Comparison of ENCODE assay signal across 1 cellular context in the genomic region with DNA sequence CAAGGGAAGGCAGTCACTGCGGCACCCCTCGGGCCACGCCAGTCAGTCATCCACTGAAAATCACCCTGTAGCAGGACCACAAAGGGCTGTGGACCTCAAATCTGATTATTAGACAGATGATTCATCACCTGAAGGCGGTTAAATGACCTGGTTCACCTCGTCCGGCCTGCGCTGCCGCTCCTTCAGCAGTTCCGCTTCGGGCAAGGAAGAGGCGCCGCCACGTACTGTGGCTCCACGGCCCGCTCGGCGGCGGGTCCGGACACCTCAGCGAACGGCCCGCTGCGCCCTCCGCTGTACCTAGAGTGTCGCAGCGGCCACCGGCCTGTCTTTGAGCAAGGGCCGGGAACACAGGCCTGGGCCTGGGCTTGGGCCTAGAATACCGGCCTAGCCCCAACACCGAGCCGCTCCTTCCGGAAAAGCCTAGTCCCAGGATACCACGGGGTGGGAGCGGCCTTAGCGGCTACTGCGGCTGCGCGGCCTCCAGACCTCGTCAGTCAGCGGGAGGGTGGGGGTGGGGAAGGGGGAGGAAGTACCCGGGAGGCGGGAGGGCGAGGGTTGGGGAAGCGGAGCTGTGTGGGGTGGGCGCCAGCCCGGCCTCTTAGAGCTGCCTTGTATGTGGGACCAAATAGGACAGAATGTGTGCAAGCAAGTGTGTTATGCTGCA.
TF ChIP-seq lines count a peak whose summit lies in the region.

A gene with protein sequence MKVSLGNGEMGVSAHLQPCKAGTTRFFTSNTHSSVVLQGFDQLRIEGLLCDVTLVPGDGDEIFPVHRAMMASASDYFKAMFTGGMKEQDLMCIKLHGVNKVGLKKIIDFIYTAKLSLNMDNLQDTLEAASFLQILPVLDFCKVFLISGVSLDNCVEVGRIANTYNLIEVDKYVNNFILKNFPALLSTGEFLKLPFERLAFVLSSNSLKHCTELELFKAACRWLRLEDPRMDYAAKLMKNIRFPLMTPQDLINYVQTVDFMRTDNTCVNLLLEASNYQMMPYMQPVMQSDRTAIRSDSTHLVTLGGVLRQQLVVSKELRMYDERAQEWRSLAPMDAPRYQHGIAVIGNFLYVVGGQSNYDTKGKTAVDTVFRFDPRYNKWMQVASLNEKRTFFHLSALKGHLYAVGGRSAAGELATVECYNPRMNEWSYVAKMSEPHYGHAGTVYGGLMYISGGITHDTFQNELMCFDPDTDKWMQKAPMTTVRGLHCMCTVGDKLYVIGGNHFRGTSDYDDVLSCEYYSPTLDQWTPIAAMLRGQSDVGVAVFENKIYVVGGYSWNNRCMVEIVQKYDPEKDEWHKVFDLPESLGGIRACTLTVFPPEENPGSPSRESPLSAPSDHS (minus strand): TSS at position 436 of the 664 bp plus-strand sequence. CDS start 545 bp downstream, outside the sequence.

TF ChIP-seq in HEK293, 187 proteins besides CTCF, POLR2A, EP300 and RAD21 (continued from another document and continues in another):
- TF ChIP-seq ZNF416 (tag by site-specific recombination; IDR thresholded peaks at IDR 0.05) (no peak), ZFP37 (tag by site-specific recombination; IDR thresholded peaks at IDR 0.05) (peak; percentile 91), OVOL3 (tag by site-specific recombination; IDR thresholded peaks at IDR 0.05) (peak; percentile 76), ZNF76 (tag by site-specific recombination; IDR thresholded peaks at IDR 0.05; ENCODE audit: borderline replicate concordance, low read depth) (peak; percentile 79), ZNF211 (tag by site-specific recombination; IDR thresholded peaks at IDR 0.05; ENCODE audit: low read depth) (no peak), KLF9 (tag by site-specific recombination; IDR thresholded peaks at IDR 0.05; ENCODE audit: low read depth) (no peak), ZNF423 (tag by site-specific recombination; IDR thresholded peaks at IDR 0.05) (no peak), ZNF843 (tag by site-specific recombination; IDR thresholded peaks at IDR 0.05) (no peak), ZBTB17 (tag by site-specific recombination; IDR thresholded peaks at IDR 0.05) (peak; percentile 47; the same call in 1 of the 2 replicates), ZNF138 (tag by site-specific recombination; IDR thresholded peaks at IDR 0.05; ENCODE audit: borderline replicate concordance) (no peak), ZBTB48 (tag by site-specific recombination; IDR thresholded peaks at IDR 0.05) (no peak), TRIM28 (IDR thresholded peaks at IDR 0.05; ENCODE audit: borderline replicate concordance, low read length) (no peak), GFI1B (tag by site-specific recombination; IDR thresholded peaks at IDR 0.05) (no peak), KLF7 (tag by site-specific recombination; IDR thresholded peaks at IDR 0.05; ENCODE audit: borderline replicate concordance) (peak; percentile 68; the same call in 1 of the 2 replicates), SP7 (tag by site-specific recombination; IDR thresholded peaks at IDR 0.05) (peak; percentile 25; the same call in 1 of the 2 replicates), ZNF324 (tag by site-specific recombination; IDR thresholded peaks at IDR 0.05) (peak; percentile 45; the same call in 1 of the 2 replicates), ZNF555 (tag by site-specific recombination; conservative IDR thresholded peaks at IDR 0.05) (no peak), ZNF544 (tag by site-specific recombination; IDR thresholded peaks at IDR 0.05) (no peak), ZSCAN30 (tag by site-specific recombination; IDR thresholded peaks at IDR 0.05) (no peak; the same call in none of the 2 replicates), ZNF837 (tag by site-specific recombination; IDR thresholded peaks at IDR 0.05) (no peak), ZNF792 (tag by site-specific recombination; IDR thresholded peaks at IDR 0.05) (no peak), ZNF366 (tag by site-specific recombination; conservative IDR thresholded peaks at IDR 0.05) (no peak), ZNF660 (tag by site-specific recombination; IDR thresholded peaks at IDR 0.05) (0 out of 2 replicates have a peak, but pooled peaks have one; percentile 21), ZNF214 (tag by site-specific recombination; IDR thresholded peaks at IDR 0.05; ENCODE audit: borderline replicate concordance) (no peak), GLIS1 (tag by site-specific recombination; IDR thresholded peaks at IDR 0.05) (no peak; the same call in 1 of the 2 replicates), KLF1 (tag by site-specific recombination; IDR thresholded peaks at IDR 0.05) (no peak), ZNF629 (tag by site-specific recombination; IDR thresholded peaks at IDR 0.05) (no peak), ZNF16 (tag by site-specific recombination; IDR thresholded peaks at IDR 0.05; ENCODE audit: low read depth) (no peak), OSR2 (tag by site-specific recombination; IDR thresholded peaks at IDR 0.05) (no peak), ZNF600 (tag by site-specific recombination; IDR thresholded peaks at IDR 0.05) (peak; percentile 72; the same call in 1 of the 2 replicates), ZNF341 (tag by site-specific recombination; IDR thresholded peaks at IDR 0.05; ENCODE audit: low read depth) (peak; percentile 47), MEIS1 (CRISPR knock-in tag; IDR thresholded peaks at IDR 0.05; ENCODE audit: borderline replicate concordance) (no peak), ZNF514 (tag by site-specific recombination; IDR thresholded peaks at IDR 0.05) (no peak), ZNF768 (tag by site-specific recombination; IDR thresholded peaks at IDR 0.05) (no peak), ZNF24 (tag by site-specific recombination; IDR thresholded peaks at IDR 0.05) (no peak)
- TF ChIP-seq, protein P1, sequence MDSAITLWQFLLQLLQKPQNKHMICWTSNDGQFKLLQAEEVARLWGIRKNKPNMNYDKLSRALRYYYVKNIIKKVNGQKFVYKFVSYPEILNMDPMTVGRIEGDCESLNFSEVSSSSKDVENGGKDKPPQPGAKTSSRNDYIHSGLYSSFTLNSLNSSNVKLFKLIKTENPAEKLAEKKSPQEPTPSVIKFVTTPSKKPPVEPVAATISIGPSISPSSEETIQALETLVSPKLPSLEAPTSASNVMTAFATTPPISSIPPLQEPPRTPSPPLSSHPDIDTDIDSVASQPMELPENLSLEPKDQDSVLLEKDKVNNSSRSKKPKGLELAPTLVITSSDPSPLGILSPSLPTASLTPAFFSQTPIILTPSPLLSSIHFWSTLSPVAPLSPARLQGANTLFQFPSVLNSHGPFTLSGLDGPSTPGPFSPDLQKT (IDR thresholded peaks at IDR 0.05; ENCODE audit: borderline replicate concordance, low read depth, low read length), result no peak
- TF ChIP-seq, protein P2, sequence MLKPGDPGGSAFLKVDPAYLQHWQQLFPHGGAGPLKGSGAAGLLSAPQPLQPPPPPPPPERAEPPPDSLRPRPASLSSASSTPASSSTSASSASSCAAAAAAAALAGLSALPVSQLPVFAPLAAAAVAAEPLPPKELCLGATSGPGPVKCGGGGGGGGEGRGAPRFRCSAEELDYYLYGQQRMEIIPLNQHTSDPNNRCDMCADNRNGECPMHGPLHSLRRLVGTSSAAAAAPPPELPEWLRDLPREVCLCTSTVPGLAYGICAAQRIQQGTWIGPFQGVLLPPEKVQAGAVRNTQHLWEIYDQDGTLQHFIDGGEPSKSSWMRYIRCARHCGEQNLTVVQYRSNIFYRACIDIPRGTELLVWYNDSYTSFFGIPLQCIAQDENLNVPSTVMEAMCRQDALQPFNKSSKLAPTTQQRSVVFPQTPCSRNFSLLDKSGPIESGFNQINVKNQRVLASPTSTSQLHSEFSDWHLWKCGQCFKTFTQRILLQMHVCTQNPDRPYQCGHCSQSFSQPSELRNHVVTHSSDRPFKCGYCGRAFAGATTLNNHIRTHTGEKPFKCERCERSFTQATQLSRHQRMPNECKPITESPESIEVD (tag by site-specific recombination; IDR thresholded peaks at IDR 0.05), result no peak
- TF ChIP-seq, protein P3, sequence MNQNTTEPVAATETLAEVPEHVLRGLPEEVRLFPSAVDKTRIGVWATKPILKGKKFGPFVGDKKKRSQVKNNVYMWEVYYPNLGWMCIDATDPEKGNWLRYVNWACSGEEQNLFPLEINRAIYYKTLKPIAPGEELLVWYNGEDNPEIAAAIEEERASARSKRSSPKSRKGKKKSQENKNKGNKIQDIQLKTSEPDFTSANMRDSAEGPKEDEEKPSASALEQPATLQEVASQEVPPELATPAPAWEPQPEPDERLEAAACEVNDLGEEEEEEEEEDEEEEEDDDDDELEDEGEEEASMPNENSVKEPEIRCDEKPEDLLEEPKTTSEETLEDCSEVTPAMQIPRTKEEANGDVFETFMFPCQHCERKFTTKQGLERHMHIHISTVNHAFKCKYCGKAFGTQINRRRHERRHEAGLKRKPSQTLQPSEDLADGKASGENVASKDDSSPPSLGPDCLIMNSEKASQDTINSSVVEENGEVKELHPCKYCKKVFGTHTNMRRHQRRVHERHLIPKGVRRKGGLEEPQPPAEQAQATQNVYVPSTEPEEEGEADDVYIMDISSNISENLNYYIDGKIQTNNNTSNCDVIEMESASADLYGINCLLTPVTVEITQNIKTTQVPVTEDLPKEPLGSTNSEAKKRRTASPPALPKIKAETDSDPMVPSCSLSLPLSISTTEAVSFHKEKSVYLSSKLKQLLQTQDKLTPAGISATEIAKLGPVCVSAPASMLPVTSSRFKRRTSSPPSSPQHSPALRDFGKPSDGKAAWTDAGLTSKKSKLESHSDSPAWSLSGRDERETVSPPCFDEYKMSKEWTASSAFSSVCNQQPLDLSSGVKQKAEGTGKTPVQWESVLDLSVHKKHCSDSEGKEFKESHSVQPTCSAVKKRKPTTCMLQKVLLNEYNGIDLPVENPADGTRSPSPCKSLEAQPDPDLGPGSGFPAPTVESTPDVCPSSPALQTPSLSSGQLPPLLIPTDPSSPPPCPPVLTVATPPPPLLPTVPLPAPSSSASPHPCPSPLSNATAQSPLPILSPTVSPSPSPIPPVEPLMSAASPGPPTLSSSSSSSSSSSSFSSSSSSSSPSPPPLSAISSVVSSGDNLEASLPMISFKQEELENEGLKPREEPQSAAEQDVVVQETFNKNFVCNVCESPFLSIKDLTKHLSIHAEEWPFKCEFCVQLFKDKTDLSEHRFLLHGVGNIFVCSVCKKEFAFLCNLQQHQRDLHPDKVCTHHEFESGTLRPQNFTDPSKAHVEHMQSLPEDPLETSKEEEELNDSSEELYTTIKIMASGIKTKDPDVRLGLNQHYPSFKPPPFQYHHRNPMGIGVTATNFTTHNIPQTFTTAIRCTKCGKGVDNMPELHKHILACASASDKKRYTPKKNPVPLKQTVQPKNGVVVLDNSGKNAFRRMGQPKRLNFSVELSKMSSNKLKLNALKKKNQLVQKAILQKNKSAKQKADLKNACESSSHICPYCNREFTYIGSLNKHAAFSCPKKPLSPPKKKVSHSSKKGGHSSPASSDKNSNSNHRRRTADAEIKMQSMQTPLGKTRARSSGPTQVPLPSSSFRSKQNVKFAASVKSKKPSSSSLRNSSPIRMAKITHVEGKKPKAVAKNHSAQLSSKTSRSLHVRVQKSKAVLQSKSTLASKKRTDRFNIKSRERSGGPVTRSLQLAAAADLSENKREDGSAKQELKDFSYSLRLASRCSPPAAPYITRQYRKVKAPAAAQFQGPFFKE (tag by site-specific recombination; IDR thresholded peaks at IDR 0.05; ENCODE audit: borderline replicate concordance), result no peak
- TF ChIP-seq, protein P4, sequence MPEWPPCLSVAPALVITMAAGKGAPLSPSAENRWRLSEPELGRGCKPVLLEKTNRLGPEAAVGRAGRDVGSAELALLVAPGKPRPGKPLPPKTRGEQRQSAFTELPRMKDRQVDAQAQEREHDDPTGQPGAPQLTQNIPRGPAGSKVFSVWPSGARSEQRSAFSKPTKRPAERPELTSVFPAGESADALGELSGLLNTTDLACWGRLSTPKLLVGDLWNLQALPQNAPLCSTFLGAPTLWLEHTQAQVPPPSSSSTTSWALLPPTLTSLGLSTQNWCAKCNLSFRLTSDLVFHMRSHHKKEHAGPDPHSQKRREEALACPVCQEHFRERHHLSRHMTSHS (tag by site-specific recombination; IDR thresholded peaks at IDR 0.05), result no peak
- TF ChIP-seq, protein P5, sequence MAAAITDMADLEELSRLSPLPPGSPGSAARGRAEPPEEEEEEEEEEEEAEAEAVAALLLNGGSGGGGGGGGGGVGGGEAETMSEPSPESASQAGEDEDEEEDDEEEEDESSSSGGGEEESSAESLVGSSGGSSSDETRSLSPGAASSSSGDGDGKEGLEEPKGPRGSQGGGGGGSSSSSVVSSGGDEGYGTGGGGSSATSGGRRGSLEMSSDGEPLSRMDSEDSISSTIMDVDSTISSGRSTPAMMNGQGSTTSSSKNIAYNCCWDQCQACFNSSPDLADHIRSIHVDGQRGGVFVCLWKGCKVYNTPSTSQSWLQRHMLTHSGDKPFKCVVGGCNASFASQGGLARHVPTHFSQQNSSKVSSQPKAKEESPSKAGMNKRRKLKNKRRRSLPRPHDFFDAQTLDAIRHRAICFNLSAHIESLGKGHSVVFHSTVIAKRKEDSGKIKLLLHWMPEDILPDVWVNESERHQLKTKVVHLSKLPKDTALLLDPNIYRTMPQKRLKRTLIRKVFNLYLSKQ (tag by site-specific recombination; IDR thresholded peaks at IDR 0.05; ENCODE audit: borderline replicate concordance), result no peak
- TF ChIP-seq, protein P6, sequence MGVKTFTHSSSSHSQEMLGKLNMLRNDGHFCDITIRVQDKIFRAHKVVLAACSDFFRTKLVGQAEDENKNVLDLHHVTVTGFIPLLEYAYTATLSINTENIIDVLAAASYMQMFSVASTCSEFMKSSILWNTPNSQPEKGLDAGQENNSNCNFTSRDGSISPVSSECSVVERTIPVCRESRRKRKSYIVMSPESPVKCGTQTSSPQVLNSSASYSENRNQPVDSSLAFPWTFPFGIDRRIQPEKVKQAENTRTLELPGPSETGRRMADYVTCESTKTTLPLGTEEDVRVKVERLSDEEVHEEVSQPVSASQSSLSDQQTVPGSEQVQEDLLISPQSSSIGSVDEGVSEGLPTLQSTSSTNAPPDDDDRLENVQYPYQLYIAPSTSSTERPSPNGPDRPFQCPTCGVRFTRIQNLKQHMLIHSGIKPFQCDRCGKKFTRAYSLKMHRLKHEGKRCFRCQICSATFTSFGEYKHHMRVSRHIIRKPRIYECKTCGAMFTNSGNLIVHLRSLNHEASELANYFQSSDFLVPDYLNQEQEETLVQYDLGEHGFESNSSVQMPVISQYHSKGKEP (tag by site-specific recombination; IDR thresholded peaks at IDR 0.05), result no peak
- TF ChIP-seq, protein P7, sequence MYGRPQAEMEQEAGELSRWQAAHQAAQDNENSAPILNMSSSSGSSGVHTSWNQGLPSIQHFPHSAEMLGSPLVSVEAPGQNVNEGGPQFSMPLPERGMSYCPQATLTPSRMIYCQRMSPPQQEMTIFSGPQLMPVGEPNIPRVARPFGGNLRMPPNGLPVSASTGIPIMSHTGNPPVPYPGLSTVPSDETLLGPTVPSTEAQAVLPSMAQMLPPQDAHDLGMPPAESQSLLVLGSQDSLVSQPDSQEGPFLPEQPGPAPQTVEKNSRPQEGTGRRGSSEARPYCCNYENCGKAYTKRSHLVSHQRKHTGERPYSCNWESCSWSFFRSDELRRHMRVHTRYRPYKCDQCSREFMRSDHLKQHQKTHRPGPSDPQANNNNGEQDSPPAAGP (tag by site-specific recombination; IDR thresholded peaks at IDR 0.05), result 0 out of 2 replicates have a peak, but pooled peaks have one; percentile 46
- TF ChIP-seq, protein P8, sequence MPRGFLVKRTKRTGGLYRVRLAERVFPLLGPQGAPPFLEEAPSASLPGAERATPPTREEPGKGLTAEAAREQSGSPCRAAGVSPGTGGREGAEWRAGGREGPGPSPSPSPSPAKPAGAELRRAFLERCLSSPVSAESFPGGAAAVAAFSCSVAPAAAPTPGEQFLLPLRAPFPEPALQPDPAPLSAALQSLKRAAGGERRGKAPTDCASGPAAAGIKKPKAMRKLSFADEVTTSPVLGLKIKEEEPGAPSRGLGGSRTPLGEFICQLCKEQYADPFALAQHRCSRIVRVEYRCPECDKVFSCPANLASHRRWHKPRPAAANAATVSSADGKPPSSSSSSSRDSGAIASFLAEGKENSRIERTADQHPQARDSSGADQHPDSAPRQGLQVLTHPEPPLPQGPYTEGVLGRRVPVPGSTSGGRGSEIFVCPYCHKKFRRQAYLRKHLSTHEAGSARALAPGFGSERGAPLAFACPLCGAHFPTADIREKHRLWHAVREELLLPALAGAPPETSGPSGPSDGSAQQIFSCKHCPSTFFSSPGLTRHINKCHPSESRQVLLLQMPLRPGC (tag by site-specific recombination; IDR thresholded peaks at IDR 0.05), result no peak
